In the genomic region with DNA sequence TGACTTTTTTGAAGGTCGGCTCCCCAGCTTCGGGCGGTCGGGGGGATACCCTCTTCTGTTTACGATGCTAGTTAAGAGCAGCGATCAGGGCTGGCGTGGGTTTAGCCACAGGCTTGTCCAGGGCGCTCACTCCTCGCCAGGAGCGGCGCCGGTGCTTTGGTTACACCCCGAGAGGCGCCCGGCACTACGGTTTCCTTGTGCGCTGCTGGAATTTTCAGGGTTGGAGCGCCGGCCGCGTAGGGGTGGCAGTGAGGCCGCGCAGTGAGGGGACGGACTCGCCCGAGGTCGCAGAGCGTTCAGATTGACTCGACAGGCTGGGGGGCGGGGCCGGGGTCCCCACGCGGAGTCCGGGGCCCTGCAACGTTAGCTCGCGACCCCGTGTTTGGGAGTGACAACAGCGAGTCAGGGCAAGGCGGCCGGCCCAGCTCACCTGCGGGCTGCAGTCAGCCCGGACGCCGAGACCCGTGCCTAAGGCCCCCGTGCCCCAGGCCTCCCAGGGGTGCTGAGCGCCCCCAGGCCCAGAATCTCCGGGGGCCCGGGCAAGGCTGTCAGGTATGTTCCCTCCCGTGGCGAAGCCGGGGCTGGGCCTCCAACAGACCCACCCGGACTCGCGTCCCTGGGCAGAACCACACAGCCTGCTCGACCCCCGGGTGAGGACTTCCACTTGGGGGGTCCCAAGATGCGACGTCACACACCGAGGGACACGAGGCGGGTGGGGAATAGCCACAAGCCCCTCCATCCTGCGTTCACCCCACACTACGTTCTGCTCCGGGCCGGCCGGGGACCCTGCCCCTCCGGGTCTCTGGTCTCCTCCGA, we compare ENCODE assay signal across 1 cellular context.
TF ChIP-seq lines count a peak whose summit lies in the region.

No MANE protein-coding gene starts in this region.

TF ChIP-seq in HepG2, 621 proteins besides CTCF, POLR2A, EP300 and RAD21 (continued from another document and continues in another):
- TF ChIP-seq, protein P1, sequence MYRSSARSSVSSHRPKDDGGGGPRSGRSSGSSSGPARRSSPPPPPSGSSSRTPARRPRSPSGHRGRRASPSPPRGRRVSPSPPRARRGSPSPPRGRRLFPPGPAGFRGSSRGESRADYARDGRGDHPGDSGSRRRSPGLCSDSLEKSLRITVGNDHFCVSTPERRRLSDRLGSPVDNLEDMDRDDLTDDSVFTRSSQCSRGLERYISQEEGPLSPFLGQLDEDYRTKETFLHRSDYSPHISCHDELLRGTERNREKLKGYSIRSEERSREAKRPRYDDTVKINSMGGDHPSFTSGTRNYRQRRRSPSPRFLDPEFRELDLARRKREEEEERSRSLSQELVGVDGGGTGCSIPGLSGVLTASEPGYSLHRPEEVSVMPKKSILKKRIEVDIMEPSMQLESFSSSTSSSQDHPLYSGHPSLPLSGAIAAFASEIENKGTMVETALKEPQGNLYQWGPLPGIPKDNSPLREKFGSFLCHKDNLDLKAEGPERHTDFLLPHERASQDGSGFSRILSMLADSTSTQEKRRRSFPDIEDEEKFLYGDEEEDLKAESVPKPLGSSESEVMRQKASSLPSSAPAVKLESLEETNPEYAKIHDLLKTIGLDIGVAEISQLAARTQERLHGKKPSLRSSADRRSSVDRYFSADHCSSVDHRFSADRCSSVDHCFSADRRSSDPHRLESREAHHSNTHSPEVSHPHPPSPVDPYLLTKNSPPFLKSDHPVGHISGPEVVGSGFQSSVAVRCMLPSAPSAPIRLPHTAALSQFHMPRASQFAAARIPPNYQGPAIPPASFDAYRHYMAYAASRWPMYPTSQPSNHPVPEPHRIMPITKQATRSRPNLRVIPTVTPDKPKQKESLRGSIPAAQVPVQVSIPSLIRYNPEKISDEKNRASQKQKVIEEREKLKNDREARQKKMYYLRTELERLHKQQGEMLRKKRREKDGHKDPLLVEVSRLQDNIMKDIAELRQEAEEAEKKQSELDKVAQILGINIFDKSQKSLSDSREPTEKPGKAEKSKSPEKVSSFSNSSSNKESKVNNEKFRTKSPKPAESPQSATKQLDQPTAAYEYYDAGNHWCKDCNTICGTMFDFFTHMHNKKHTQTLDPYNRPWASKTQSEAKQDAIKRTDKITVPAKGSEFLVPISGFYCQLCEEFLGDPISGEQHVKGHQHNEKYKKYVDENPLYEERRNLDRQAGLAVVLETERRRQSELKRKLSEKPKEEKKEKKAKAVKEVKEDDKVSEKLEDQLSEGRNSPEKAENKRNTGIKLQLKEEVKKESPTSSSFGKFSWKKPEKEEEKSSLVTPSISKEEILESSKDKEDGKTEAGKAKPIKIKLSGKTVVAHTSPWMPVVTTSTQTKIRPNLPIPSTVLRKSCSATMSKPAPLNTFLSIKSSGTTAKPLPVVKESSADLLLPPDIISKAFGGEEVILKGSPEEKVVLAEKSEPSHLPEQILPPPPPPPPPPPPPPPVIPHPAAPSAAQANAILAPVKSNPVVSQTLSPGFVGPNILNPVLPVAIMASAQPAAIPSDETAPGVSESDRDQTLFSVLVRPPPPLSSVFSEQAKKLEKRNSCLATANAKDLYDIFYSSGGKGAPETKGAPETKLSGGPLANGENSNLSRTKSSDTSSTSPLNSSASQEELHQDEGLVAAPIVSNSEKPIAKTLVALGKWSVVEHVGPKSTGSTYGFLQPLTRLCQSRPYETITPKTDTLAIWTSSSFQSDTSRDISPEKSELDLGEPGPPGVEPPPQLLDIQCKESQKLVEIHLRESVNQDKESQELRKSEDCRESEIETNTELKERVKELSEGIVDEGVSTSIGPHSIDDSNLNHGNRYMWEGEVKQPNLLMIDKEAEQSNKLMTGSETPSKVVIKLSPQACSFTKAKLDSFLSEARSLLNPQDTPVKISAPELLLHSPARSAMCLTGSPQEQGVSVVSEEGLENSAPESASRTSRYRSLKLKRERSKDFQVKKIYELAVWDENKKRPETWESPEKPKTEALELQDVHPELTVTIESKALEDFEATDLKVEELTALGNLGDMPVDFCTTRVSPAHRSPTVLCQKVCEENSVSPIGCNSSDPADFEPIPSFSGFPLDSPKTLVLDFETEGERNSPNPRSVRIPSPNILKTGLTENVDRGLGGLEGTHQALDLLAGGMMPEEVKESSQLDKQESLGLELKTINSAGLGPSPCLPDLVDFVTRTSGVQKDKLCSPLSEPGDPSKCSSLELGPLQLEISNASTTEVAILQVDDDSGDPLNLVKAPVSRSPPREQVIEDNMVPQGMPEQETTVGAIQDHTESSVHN (CRISPR knock-in tag; IDR thresholded peaks at IDR 0.05), result peak; percentile 30; the same call in 1 of the 2 replicates
- TF ChIP-seq PAF1 (CRISPR knock-in tag; IDR thresholded peaks at IDR 0.05) (no peak), ZNF383 (CRISPR knock-in tag; IDR thresholded peaks at IDR 0.05; ENCODE audit: borderline replicate concordance) (no peak), REXO4 (CRISPR knock-in tag; IDR thresholded peaks at IDR 0.05; ENCODE audit: borderline replicate concordance) (no peak), MAFG (CRISPR knock-in tag; IDR thresholded peaks at IDR 0.05) (no peak), RBFOX2 (IDR thresholded peaks at IDR 0.05; ENCODE audit: low read depth, low read length) (peak; percentile 30), NFRKB (IDR thresholded peaks at IDR 0.05) (no peak), REPIN1 (CRISPR knock-in tag; IDR thresholded peaks at IDR 0.05; ENCODE audit: borderline replicate concordance, low read depth) (no peak), GABPB1 (CRISPR knock-in tag; IDR thresholded peaks at IDR 0.05) (no peak; the same call in 1 of the 2 replicates), KDM5A (IDR thresholded peaks at IDR 0.05; ENCODE audit: borderline replicate concordance, low read length) (no peak), ZNF713 (CRISPR knock-in tag; IDR thresholded peaks at IDR 0.05) (no peak), ASH2L (IDR thresholded peaks at IDR 0.05; ENCODE audit: insufficient read length, low read depth, low read length) (peak; percentile 78), SAFB2 (CRISPR knock-in tag; IDR thresholded peaks at IDR 0.05; ENCODE audit: borderline replicate concordance, low read depth) (no peak; the same call in 1 of the 2 replicates), ZNF530 (CRISPR knock-in tag; IDR thresholded peaks at IDR 0.05; ENCODE audit: low read depth) (no peak)
- TF ChIP-seq, protein P2, sequence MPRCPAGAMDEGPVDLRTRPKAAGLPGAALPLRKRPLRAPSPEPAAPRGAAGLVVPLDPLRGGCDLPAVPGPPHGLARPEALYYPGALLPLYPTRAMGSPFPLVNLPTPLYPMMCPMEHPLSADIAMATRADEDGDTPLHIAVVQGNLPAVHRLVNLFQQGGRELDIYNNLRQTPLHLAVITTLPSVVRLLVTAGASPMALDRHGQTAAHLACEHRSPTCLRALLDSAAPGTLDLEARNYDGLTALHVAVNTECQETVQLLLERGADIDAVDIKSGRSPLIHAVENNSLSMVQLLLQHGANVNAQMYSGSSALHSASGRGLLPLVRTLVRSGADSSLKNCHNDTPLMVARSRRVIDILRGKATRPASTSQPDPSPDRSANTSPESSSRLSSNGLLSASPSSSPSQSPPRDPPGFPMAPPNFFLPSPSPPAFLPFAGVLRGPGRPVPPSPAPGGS (CRISPR knock-in tag; IDR thresholded peaks at IDR 0.05), result 0 out of 2 replicates have a peak, but pooled peaks have one; percentile 29
- TF ChIP-seq, protein P3, sequence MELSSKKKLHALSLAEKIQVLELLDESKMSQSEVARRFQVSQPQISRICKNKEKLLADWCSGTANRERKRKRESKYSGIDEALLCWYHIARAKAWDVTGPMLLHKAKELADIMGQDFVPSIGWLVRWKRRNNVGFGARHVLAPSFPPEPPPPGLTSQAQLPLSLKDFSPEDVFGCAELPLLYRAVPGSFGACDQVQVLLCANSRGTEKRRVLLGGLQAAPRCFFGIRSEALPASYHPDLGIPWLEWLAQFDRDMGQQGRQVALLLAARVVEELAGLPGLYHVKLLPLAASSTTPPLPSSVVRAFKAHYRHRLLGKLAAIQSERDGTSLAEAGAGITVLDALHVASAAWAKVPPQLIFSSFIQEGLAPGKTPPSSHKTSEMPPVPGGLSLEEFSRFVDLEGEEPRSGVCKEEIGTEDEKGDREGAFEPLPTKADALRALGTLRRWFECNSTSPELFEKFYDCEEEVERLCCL (CRISPR knock-in tag; IDR thresholded peaks at IDR 0.05; ENCODE audit: borderline replicate concordance), result no peak
- TF ChIP-seq, protein P4, sequence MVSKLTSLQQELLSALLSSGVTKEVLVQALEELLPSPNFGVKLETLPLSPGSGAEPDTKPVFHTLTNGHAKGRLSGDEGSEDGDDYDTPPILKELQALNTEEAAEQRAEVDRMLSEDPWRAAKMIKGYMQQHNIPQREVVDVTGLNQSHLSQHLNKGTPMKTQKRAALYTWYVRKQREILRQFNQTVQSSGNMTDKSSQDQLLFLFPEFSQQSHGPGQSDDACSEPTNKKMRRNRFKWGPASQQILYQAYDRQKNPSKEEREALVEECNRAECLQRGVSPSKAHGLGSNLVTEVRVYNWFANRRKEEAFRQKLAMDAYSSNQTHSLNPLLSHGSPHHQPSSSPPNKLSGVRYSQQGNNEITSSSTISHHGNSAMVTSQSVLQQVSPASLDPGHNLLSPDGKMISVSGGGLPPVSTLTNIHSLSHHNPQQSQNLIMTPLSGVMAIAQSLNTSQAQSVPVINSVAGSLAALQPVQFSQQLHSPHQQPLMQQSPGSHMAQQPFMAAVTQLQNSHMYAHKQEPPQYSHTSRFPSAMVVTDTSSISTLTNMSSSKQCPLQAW (CRISPR knock-in tag; IDR thresholded peaks at IDR 0.05), result 0 out of 2 replicates have a peak, but pooled peaks have one; percentile 28
- TF ChIP-seq, protein P5, sequence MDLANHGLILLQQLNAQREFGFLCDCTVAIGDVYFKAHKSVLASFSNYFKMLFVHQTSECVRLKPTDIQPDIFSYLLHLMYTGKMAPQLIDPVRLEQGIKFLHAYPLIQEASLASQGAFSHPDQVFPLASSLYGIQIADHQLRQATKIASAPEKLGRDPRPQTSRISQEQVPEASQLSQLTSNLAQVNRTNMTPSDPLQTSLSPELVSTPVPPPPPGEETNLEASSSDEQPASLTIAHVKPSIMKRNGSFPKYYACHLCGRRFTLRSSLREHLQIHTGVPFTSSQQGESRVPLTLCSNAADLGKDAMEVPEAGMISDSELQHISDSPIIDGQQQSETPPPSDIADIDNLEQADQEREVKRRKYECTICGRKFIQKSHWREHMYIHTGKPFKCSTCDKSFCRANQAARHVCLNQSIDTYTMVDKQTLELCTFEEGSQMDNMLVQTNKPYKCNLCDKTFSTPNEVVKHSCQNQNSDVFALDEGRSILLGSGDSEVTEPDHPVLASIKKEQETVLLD (CRISPR knock-in tag; IDR thresholded peaks at IDR 0.05; ENCODE audit: low read depth), result no peak; the same call in 1 of the 2 replicates
- TF ChIP-seq, protein P6, sequence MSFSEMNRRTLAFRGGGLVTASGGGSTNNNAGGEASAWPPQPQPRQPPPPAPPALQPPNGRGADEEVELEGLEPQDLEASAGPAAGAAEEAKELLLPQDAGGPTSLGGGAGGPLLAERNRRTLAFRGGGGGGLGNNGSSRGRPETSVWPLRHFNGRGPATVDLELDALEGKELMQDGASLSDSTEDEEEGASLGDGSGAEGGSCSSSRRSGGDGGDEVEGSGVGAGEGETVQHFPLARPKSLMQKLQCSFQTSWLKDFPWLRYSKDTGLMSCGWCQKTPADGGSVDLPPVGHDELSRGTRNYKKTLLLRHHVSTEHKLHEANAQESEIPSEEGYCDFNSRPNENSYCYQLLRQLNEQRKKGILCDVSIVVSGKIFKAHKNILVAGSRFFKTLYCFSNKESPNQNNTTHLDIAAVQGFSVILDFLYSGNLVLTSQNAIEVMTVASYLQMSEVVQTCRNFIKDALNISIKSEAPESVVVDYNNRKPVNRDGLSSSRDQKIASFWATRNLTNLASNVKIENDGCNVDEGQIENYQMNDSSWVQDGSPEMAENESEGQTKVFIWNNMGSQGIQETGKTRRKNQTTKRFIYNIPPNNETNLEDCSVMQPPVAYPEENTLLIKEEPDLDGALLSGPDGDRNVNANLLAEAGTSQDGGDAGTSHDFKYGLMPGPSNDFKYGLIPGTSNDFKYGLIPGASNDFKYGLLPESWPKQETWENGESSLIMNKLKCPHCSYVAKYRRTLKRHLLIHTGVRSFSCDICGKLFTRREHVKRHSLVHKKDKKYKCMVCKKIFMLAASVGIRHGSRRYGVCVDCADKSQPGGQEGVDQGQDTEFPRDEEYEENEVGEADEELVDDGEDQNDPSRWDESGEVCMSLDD (CRISPR knock-in tag; IDR thresholded peaks at IDR 0.05; ENCODE audit: borderline replicate concordance), result peak; percentile 97
- TF ChIP-seq, protein P7, sequence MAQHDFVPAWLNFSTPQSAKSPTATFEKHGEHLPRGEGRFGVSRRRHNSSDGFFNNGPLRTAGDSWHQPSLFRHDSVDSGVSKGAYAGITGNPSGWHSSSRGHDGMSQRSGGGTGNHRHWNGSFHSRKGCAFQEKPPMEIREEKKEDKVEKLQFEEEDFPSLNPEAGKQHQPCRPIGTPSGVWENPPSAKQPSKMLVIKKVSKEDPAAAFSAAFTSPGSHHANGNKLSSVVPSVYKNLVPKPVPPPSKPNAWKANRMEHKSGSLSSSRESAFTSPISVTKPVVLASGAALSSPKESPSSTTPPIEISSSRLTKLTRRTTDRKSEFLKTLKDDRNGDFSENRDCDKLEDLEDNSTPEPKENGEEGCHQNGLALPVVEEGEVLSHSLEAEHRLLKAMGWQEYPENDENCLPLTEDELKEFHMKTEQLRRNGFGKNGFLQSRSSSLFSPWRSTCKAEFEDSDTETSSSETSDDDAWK (CRISPR knock-in tag; IDR thresholded peaks at IDR 0.05), result no peak
- TF ChIP-seq, protein P8, sequence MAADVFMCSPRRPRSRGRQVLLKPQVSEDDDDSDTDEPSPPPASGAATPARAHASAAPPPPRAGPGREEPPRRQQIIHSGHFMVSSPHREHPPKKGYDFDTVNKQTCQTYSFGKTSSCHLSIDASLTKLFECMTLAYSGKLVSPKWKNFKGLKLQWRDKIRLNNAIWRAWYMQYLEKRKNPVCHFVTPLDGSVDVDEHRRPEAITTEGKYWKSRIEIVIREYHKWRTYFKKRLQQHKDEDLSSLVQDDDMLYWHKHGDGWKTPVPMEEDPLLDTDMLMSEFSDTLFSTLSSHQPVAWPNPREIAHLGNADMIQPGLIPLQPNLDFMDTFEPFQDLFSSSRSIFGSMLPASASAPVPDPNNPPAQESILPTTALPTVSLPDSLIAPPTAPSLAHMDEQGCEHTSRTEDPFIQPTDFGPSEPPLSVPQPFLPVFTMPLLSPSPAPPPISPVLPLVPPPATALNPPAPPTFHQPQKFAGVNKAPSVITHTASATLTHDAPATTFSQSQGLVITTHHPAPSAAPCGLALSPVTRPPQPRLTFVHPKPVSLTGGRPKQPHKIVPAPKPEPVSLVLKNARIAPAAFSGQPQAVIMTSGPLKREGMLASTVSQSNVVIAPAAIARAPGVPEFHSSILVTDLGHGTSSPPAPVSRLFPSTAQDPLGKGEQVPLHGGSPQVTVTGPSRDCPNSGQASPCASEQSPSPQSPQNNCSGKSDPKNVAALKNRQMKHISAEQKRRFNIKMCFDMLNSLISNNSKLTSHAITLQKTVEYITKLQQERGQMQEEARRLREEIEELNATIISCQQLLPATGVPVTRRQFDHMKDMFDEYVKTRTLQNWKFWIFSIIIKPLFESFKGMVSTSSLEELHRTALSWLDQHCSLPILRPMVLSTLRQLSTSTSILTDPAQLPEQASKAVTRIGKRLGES (CRISPR knock-in tag; IDR thresholded peaks at IDR 0.05; ENCODE audit: borderline replicate concordance), result no peak
- TF ChIP-seq, protein P9, sequence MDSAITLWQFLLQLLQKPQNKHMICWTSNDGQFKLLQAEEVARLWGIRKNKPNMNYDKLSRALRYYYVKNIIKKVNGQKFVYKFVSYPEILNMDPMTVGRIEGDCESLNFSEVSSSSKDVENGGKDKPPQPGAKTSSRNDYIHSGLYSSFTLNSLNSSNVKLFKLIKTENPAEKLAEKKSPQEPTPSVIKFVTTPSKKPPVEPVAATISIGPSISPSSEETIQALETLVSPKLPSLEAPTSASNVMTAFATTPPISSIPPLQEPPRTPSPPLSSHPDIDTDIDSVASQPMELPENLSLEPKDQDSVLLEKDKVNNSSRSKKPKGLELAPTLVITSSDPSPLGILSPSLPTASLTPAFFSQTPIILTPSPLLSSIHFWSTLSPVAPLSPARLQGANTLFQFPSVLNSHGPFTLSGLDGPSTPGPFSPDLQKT (CRISPR knock-in tag; IDR thresholded peaks at IDR 0.05; ENCODE audit: borderline replicate concordance), result no peak
